Comparison of ENCODE assay signal across 8 cellular contexts in genomic region chr5:129541648-129542251, GRCh38.
DNase-seq lines count a peak whose midpoint lies in the region; ATAC-seq and TF ChIP-seq lines count a peak whose summit lies in the region.

No MANE protein-coding gene starts in this region.

- no peak for ATAC-seq in stimulated activated memory B cell treated with anti-CD40 and anti-IgM and Interleukin-4, amounts not matched to agents 10 μg/mL and 1 μg/mL and 100 μg/mL, for 72 hours
- no peak for ATAC-seq in GM19328 (IDR thresholded peaks at IDR 0.05; ENCODE audit: unreplicated experiment)

- no peaks in the 10 kb centered on the region for H3K27me3 ChIP-seq in MM.1S (replicated peaks; ENCODE audit: insufficient read depth, low read length)

- no peaks in the 10 kb centered on the region for H3K79me2 ChIP-seq in MM.1S (ENCODE audit: low read length)

- no peak overlapping the region for H2AFZ ChIP-seq in MM.1S (ENCODE audit: low read length)

- H3F3A ChIP-seq in MM.1S (ENCODE audit: insufficient read depth, low read length), result no peaks in the 10 kb centered on the region

- H3K4me2 ChIP-seq in MM.1S (ENCODE audit: low read depth, low read length), result no peak overlapping the region

- no peaks in the 10 kb centered on the region for H3K9me3 ChIP-seq in MM.1S (replicated peaks; ENCODE audit: insufficient read depth, low read length)

- in situ Hi-C loops in Caki2 (cut with HindIII; ENCODE audit: low pct_unique_long_range_greater_than_20kb, low sequenced_read_pairs), result no loop called here

- H3K27ac Mint-ChIP-seq in stimulated activated memory B cell treated with anti-CD40 and anti-IgM and Interleukin-4, amounts not matched to agents 10 μg/mL and 1 μg/mL and 100 μg/mL, for 72 hours, result no peak overlapping the region

- no peak overlapping the region for H3K27ac ChIP-seq in MM.1S (ENCODE audit: low read length)

- 0 out of 2 replicates have a peak, but pooled peaks cover 2% of the 10 kb centered on the region for H4K20me1 ChIP-seq in MM.1S (ENCODE audit: insufficient read depth, low read length)

- H3K9ac ChIP-seq in MM.1S (ENCODE audit: low read length), result no peak overlapping the region

- H3K4me1 Mint-ChIP-seq in stimulated activated memory B cell treated with anti-CD40 and anti-IgM and Interleukin-4, amounts not matched to agents 10 μg/mL and 1 μg/mL and 100 μg/mL, for 72 hours, result no peaks in the 10 kb centered on the region

- no peaks in the 10 kb centered on the region for H3K36me3 Mint-ChIP-seq in stimulated activated memory B cell treated with anti-CD40 and anti-IgM and Interleukin-4, amounts not matched to agents 10 μg/mL and 1 μg/mL and 100 μg/mL, for 72 hours

- TF ChIP-seq CTCF in MM.1S (IDR thresholded peaks at IDR 0.05; ENCODE audit: low read length) (peak; percentile 69), epithelial cell of proximal tubule (conservative IDR thresholded peaks at IDR 0.05; ENCODE audit: low read depth, low read length) (peak; percentile 57)

- no peak overlapping the region for H3K4me3 ChIP-seq in MM.1S (ENCODE audit: low read length)
- H3K4me3 ChIP-seq in epithelial cell of proximal tubule (ENCODE audit: low read depth, low read length), result no peak overlapping the region

- H3K9me3 Mint-ChIP-seq in stimulated activated memory B cell treated with anti-CD40 and anti-IgM and Interleukin-4, amounts not matched to agents 10 μg/mL and 1 μg/mL and 100 μg/mL, for 72 hours, result peaks cover under 1% of the 10 kb centered on the region

- H3K4me1 ChIP-seq in MM.1S (ENCODE audit: low read length), result no peaks in the 10 kb centered on the region

- H3K4me3 Mint-ChIP-seq in stimulated activated memory B cell treated with anti-CD40 and anti-IgM and Interleukin-4, amounts not matched to agents 10 μg/mL and 1 μg/mL and 100 μg/mL, for 72 hours, result no peak overlapping the region

- no peaks in the 10 kb centered on the region for H3K27me3 Mint-ChIP-seq in stimulated activated memory B cell treated with anti-CD40 and anti-IgM and Interleukin-4, amounts not matched to agents 10 μg/mL and 1 μg/mL and 100 μg/mL, for 72 hours

- no peaks in the 10 kb centered on the region for H3K9me2 ChIP-seq in MM.1S (replicated peaks; ENCODE audit: insufficient read depth, low read length)

- peak; percentile 0 for DNase-seq in Caki2 (ENCODE audit: low read depth)
- peak; percentile 26 for DNase-seq in H4 (ENCODE audit: low spot score)
- peak; percentile 62 for DNase-seq in MM.1S
- DNase-seq in epithelial cell of proximal tubule (ENCODE audit: low read depth), result peak; percentile 3
- DNase-seq in activated CD4-positive, CD25-positive, alpha-beta regulatory T cell treated with anti-CD3 and anti-CD28 coated beads, Interleukin-2, amount 50 U/mL, for 72 hours, result no peak
- no peak for DNase-seq in NCI-H187 (lab: John Stamatoyannopoulos, UW)

- no peaks in the 10 kb centered on the region for H3K36me3 ChIP-seq in MM.1S (replicated peaks; ENCODE audit: insufficient read depth, low read length)

Comparison
In these comparisons a context has a peak if more than half of its experiments do, and no peak if none do; other contexts are left out.
1. DNase-seq: peak in Caki2 (single experiment), H4 (single experiment), MM.1S (single experiment) and epithelial cell of proximal tubule (single experiment); none in activated CD4-positive, CD25-positive, alpha-beta regulatory T cell treated with anti-CD3 and anti-CD28 coated beads, Interleukin-2, amount 50 U/mL, for 72 hours (single experiment) and NCI-H187 (0 of 2).